Comparison of ENCODE assay signal across 8 cellular contexts in genomic region chr17:2171725-2172446, GRCh38.
DNase-seq lines count a peak whose midpoint lies in the region; ATAC-seq lines count a peak whose summit lies in the region.

No MANE protein-coding gene starts in this region.

- H3K4me3 ChIP-seq in NT2/D1 (ENCODE audit: insufficient read length, low read depth) = no peak overlapping the region
- H3K4me3 ChIP-seq in neuron (ENCODE audit: low read length) = peak overlapping the region; percentile 7

- peaks cover 48% of the 10 kb centered on the region for H3K36me3 Mint-ChIP-seq in activated CD8-positive, alpha-beta T cell treated with anti-CD3 and anti-CD28 coated beads, Interleukin-2, amount 10 ng/mL, durations not matched to agents 7 days and 5 days (ENCODE audit: low read depth)

- H2AFZ ChIP-seq in neuron (ENCODE audit: low read depth, low read length) = no peak overlapping the region

- H3K9me3 Mint-ChIP-seq in activated CD8-positive, alpha-beta T cell treated with anti-CD3 and anti-CD28 coated beads, Interleukin-2, amount 10 ng/mL, durations not matched to agents 7 days and 5 days (ENCODE audit: insufficient read depth) = no peaks in the 10 kb centered on the region

- H3K4me3 Mint-ChIP-seq in activated CD8-positive, alpha-beta T cell treated with anti-CD3 and anti-CD28 coated beads, Interleukin-2, amount 10 ng/mL, durations not matched to agents 7 days and 5 days = no peak overlapping the region

- no peaks in the 10 kb centered on the region for H3K27me3 Mint-ChIP-seq in activated CD8-positive, alpha-beta T cell treated with anti-CD3 and anti-CD28 coated beads, Interleukin-2, amount 10 ng/mL, durations not matched to agents 7 days and 5 days (ENCODE audit: low read depth)

- peaks cover 33% of the 10 kb centered on the region for H3K36me3 ChIP-seq in NT2/D1 (ENCODE audit: insufficient read depth, insufficient read length, low read length)
- peaks cover 24% of the 10 kb centered on the region for H3K36me3 ChIP-seq in neuron (ENCODE audit: insufficient read depth, low read length)

- H3K27me3 ChIP-seq in NT2/D1 (ENCODE audit: insufficient read depth, insufficient read length) (no peaks in the 10 kb centered on the region), neuron (ENCODE audit: insufficient read depth, low read length) (no peaks in the 10 kb centered on the region)

- CTCF ChIA-PET in activated CD8-positive, alpha-beta T cell treated with anti-CD3 and anti-CD28 coated beads, Interleukin-2, amount 10 ng/mL, durations not matched to agents 7 days and 5 days (lab: Charles Lee) = no interaction called here

- POLR2A ChIA-PET in activated CD8-positive, alpha-beta T cell treated with anti-CD3 and anti-CD28 coated beads, Interleukin-2, amount 10 ng/mL, durations not matched to agents 7 days and 5 days (lab: Charles Lee) = no interaction called here

- H3K27ac Mint-ChIP-seq in activated CD8-positive, alpha-beta T cell treated with anti-CD3 and anti-CD28 coated beads, Interleukin-2, amount 10 ng/mL, durations not matched to agents 7 days and 5 days = no peak overlapping the region

- ATAC-seq in HG03025 (IDR thresholded peaks at IDR 0.05; ENCODE audit: low FRiP score, unreplicated experiment) (no peak), HG03565 (IDR thresholded peaks at IDR 0.05; ENCODE audit: unreplicated experiment) (no peak)
- no peak for ATAC-seq in activated CD8-positive, alpha-beta T cell treated with anti-CD3 and anti-CD28 coated beads, Interleukin-2, amount 10 ng/mL, durations not matched to agents 7 days and 5 days

- H3K9me3 ChIP-seq in NT2/D1 (ENCODE audit: insufficient read depth, low read length) = no peaks in the 10 kb centered on the region
- no peaks in the 10 kb centered on the region for H3K9me3 ChIP-seq in neuron (ENCODE audit: low read length)

- H3K4me1 ChIP-seq in NT2/D1 (ENCODE audit: insufficient read depth, insufficient read length) (peaks cover 7% of the 10 kb centered on the region), neuron (ENCODE audit: insufficient read depth, low read length) (peaks cover 29% of the 10 kb centered on the region)

- H3K4me1 Mint-ChIP-seq in activated CD8-positive, alpha-beta T cell treated with anti-CD3 and anti-CD28 coated beads, Interleukin-2, amount 10 ng/mL, durations not matched to agents 7 days and 5 days (ENCODE audit: low read depth) = peaks cover 41% of the 10 kb centered on the region

- peak; percentile 81 for DNase-seq in AG08395 (ENCODE audit: low spot score)
- no peak for DNase-seq in NT2/D1 (ENCODE audit: low read depth, low spot score)
- peak; percentile 97 for DNase-seq in fibroblast of gingiva (ENCODE audit: low read depth)
- no peak for DNase-seq in GDM1 (lab: John Stamatoyannopoulos, UW)
- DNase-seq in activated CD8-positive, alpha-beta T cell treated with anti-CD3 and anti-CD28 coated beads, Interleukin-2, amount 10 ng/mL, durations not matched to agents 7 days and 5 days = no peak

- H3K9ac ChIP-seq in NT2/D1 (ENCODE audit: insufficient read length, low read depth) = peak overlapping the region; percentile 50

Comparison
In these comparisons a context has a peak if more than half of its experiments do, and no peak if none do; other contexts are left out.
1. DNase-seq: peak in AG08395 (single experiment) and fibroblast of gingiva (single experiment); none in NT2/D1 (single experiment), GDM1 (single experiment) and activated CD8-positive, alpha-beta T cell treated with anti-CD3 and anti-CD28 coated beads, Interleukin-2, amount 10 ng/mL, durations not matched to agents 7 days and 5 days (single experiment).